In the genomic region with DNA sequence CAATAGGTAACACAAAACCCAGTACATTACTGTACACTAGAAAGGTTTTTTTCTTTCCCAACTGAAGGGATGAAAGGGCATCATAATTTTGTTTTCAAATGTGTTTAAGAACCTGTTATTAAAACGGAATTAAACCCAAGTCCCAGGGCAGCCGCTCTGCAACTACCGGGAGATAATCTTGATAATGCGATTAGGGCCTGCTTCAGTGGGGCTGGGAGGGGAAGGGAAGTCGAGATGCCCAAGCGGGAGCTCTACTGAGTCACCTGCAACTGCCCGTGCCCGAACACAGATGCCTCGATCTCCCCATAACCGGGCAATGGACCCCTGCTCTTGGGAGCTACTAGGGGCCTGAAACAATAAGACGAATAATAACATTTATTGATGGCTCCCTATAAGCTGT, we compare ENCODE assay signal across 26 cellular contexts.
DNase-seq lines count a peak whose midpoint lies in the region; ATAC-seq and TF ChIP-seq lines count a peak whose summit lies in the region.
"Had no signal": no experiment of that assay in that cellular context is flagged by ENCODE, and none has a peak within 500 bp of the region (broad histone marks: within the 10 kb centered on the region; RNA-seq: fewer than 3 reads in every experiment).

No MANE protein-coding gene starts in this region.

- H2AFZ ChIP-seq in OCI-LY1 (ENCODE audit: low read length) = no peak overlapping the region
- no peak overlapping the region for H2AFZ ChIP-seq in neural progenitor cell (replicated peaks)

- POLR2A ChIA-PET in CD8-positive, alpha-beta memory T cell (lab: Charles Lee) = no interaction called here

- TF ChIP-seq CTCF in OCI-LY1 (IDR thresholded peaks at IDR 0.05; ENCODE audit: low read length) (no peak), neural progenitor cell (IDR thresholded peaks at IDR 0.05) (no peak)

- H3K9me2 ChIP-seq in OCI-LY1 (ENCODE audit: low read depth, low read length) = no peaks in the 10 kb centered on the region

- no peaks in the 10 kb centered on the region for H4K20me1 ChIP-seq in OCI-LY1 (ENCODE audit: insufficient read depth, low read length)
- H4K20me1 ChIP-seq in neural progenitor cell (ENCODE audit: low read depth) = no peaks in the 10 kb centered on the region

- H3K9me3 ChIP-seq in OCI-LY1 (ENCODE audit: low read length) = no peaks in the 10 kb centered on the region
- no peaks in the 10 kb centered on the region for H3K9me3 ChIP-seq in neural progenitor cell (ENCODE audit: low read depth)
- no peaks in the 10 kb centered on the region for H3K9me3 ChIP-seq in CD8-positive, alpha-beta memory T cell (ENCODE audit: low read length)
- H3K9me3 ChIP-seq: MG63 had no signal

- H3K4me1 ChIP-seq in OCI-LY1 (ENCODE audit: insufficient read depth, low read length, severe bottlenecking) (peaks cover 54% of the 10 kb centered on the region), neural progenitor cell (peaks cover 27% of the 10 kb centered on the region)
- H3K4me1 ChIP-seq in CD8-positive, alpha-beta memory T cell (ENCODE audit: insufficient read depth, low read length) = no peaks in the 10 kb centered on the region

- H3K9me3 Mint-ChIP-seq in neural progenitor cell = peaks cover under 1% of the 10 kb centered on the region
- no peaks in the 10 kb centered on the region for H3K9me3 Mint-ChIP-seq in CD8-positive, alpha-beta memory T cell
- H3K9me3 Mint-ChIP-seq: CD8-positive, alpha-beta T cell; T-helper 1 cell treated with Interleukin-12 subunit alpha and Interleukin-12 subunit beta and Interleukin-4 antibody, amounts not matched to agents 30 μg/mL and 1 μg/mL, for 36 hours had no signal

- H3K79me2 ChIP-seq in OCI-LY1 (ENCODE audit: insufficient read depth, low read length) = no peaks in the 10 kb centered on the region
- H3K79me2 ChIP-seq in neural progenitor cell (ENCODE audit: low read depth) = no peaks in the 10 kb centered on the region

- CTCF ChIA-PET in CD8-positive, alpha-beta memory T cell (lab: Charles Lee) = no interaction called here

- peaks cover 9% of the 10 kb centered on the region for H3K27me3 Mint-ChIP-seq in neural progenitor cell (ENCODE audit: insufficient read depth, low read depth)
- H3K27me3 Mint-ChIP-seq in CD8-positive, alpha-beta memory T cell = peaks cover 4 to 9% of the 10 kb centered on the region in 2 donors

- H3K9ac ChIP-seq in OCI-LY1 (ENCODE audit: low read length) (no peak overlapping the region; the same call in 1 of the 2 replicates), neural progenitor cell (no peak overlapping the region)

- no peak overlapping the region for H3K27ac Mint-ChIP-seq in neural progenitor cell
- no peak overlapping the region for H3K27ac Mint-ChIP-seq in CD8-positive, alpha-beta memory T cell
- H3K27ac Mint-ChIP-seq: B cell; CD8-positive, alpha-beta T cell; T-helper 1 cell treated with Interleukin-12 subunit alpha and Interleukin-12 subunit beta and Interleukin-4 antibody, amounts not matched to agents 30 μg/mL and 1 μg/mL, for 36 hours had no signal

- H3K27me3 ChIP-seq in OCI-LY1 (ENCODE audit: insufficient read depth, low read length) = no peaks in the 10 kb centered on the region
- H3K27me3 ChIP-seq in neural progenitor cell = no peaks in the 10 kb centered on the region
- H3K27me3 ChIP-seq in CD8-positive, alpha-beta memory T cell (ENCODE audit: insufficient read depth, low read length, poor library complexity, severe bottlenecking) = no peaks in the 10 kb centered on the region
- H3K27me3 ChIP-seq: MG63 had no signal

- in situ Hi-C loops in G401 (cut with HindIII; ENCODE audit: low sequenced_read_pairs) = no loop called here

- H3K4me3 ChIP-seq in OCI-LY1 (ENCODE audit: low read depth, low read length, poor library complexity, severe bottlenecking) (no peak overlapping the region), neural progenitor cell (no peak overlapping the region)
- H3K4me3 ChIP-seq in CD8-positive, alpha-beta memory T cell (ENCODE audit: low read length) = no peak overlapping the region
- H3K4me3 ChIP-seq: MG63 had no signal

- H3F3A ChIP-seq in OCI-LY1 (ENCODE audit: insufficient read depth, low read length) (no peaks in the 10 kb centered on the region), neural progenitor cell (ENCODE audit: low read depth) (no peaks in the 10 kb centered on the region)

- peaks cover 37% of the 10 kb centered on the region for H3K4me1 Mint-ChIP-seq in neural progenitor cell
- H3K4me1 Mint-ChIP-seq in CD8-positive, alpha-beta memory T cell = no peaks in the 10 kb centered on the region

- no peaks in the 10 kb centered on the region for H3K36me3 ChIP-seq in OCI-LY1 (ENCODE audit: insufficient read depth, low read length)
- H3K36me3 ChIP-seq in neural progenitor cell = no peaks in the 10 kb centered on the region
- H3K36me3 ChIP-seq in CD8-positive, alpha-beta memory T cell (ENCODE audit: insufficient read depth, low read length) = no peaks in the 10 kb centered on the region
- H3K36me3 ChIP-seq: MG63 had no signal

- peak; percentile 82 for DNase-seq in D341Med (ENCODE audit: low spot score)
- DNase-seq in G401 (ENCODE audit: low spot score) = peak; percentile 35
- peak; percentile 60 for DNase-seq in neural progenitor cell (ENCODE audit: low spot score)
- no peak for DNase-seq in hepatic stellate cell (ENCODE audit: low spot score)
- no peak for DNase-seq in CD8-positive, alpha-beta memory T cell
- DNase-seq: Calu3; CD8-positive, alpha-beta T cell; DMS153; GOT3; HCEC 1CT; IMR-90; KG1; MG63; NCI-H146; NCI-H1930; NCI-H2171; NCI-H526; SHP77; SW 1271 had no signal

- ATAC-seq in GM19397 (IDR thresholded peaks at IDR 0.05; ENCODE audit: unreplicated experiment) = no peak
- ATAC-seq: CD8-positive, alpha-beta T cell; Panc1 had no signal

- H3K27ac ChIP-seq in OCI-LY1 (ENCODE audit: low read depth, low read length, poor library complexity, severe bottlenecking) = peak overlapping the region; percentile 99
- H3K27ac ChIP-seq in neural progenitor cell = no peak overlapping the region
- no peak overlapping the region for H3K27ac ChIP-seq in CD8-positive, alpha-beta memory T cell (ENCODE audit: low read depth, low read length)
- H3K27ac ChIP-seq: C4-2B, RWPE1 had no signal

- peak overlapping the region; percentile 62; the same call in 1 of the 2 replicates for H3K4me2 ChIP-seq in OCI-LY1 (ENCODE audit: low read length)
- H3K4me2 ChIP-seq in neural progenitor cell = peak overlapping the region; percentile 46

- peaks cover 1% of the 10 kb centered on the region for H3K36me3 Mint-ChIP-seq in neural progenitor cell
- no peaks in the 10 kb centered on the region for H3K36me3 Mint-ChIP-seq in CD8-positive, alpha-beta memory T cell
- H3K36me3 Mint-ChIP-seq: CD8-positive, alpha-beta T cell had no signal

- H3K4me3 Mint-ChIP-seq in neural progenitor cell = no peak overlapping the region
- no peak overlapping the region for H3K4me3 Mint-ChIP-seq in CD8-positive, alpha-beta memory T cell
- H3K4me3 Mint-ChIP-seq: B cell; CD8-positive, alpha-beta T cell; T-helper 1 cell treated with Interleukin-12 subunit alpha and Interleukin-12 subunit beta and Interleukin-4 antibody, amounts not matched to agents 30 μg/mL and 1 μg/mL, for 36 hours had no signal

Comparison
In these comparisons a context has a peak if more than half of its experiments do, and no peak if none do; other contexts are left out.
1. DNase-seq: peak in D341Med (single experiment), G401 (single experiment) and neural progenitor cell (single experiment); none in hepatic stellate cell (single experiment) and CD8-positive, alpha-beta memory T cell (0 of 5).